In the genomic region with DNA sequence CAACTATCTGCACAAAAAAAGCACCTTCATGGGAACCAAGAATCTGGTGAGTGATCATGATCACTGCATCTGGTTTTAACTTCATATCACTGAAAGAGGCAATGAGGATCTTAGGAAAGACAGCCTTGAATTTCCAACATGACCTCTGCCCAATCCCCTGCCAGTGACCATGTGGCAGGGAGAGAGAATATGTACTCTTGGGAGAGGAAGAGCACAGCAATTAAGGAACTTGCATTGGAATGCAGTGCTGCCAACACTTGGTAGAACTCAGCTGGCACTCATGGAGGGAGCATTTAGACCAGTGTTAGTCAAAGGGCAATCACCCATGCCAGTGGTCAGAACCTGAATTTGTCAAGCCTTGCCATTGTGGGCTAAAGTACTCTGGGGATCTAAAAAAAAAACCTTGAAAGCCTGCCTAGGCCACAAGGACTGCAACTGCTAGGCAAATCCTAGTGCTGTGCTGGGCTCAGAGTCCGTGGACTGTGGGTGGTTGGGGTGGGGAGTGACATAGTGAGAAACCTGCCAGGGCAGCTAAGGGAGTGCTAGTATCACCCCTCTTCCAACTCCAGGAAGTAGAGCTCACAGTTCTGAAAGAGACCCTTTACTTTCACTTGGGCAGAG, we compare ENCODE assay signal across 15 cellular contexts.
"Had no signal": no experiment of that assay in that cellular context is flagged by ENCODE, and none has a peak within 500 bp of the region (broad histone marks: within the 10 kb centered on the region; RNA-seq: fewer than 3 reads in every experiment).

No MANE protein-coding gene starts in this region.

- H3K27ac ChIP-seq: heart right ventricle, skin epidermis, transverse colon had no signal

- H3K27me3 ChIP-seq: transverse colon had no signal

- H3K4me3 Mint-ChIP-seq: activated naive CD8-positive, alpha-beta T cell treated with anti-CD3 and anti-CD28 coated beads, Interleukin-2, amount 50 U/mL, for 24 hours; dendritic cell treated with granulocyte-macrophage colony-stimulating factor and Interleukin-4, amounts not matched to agents 40 ng/mL and 50 ng/mL, for 4 days; naive thymus-derived CD4-positive, alpha-beta T cell had no signal

- DNase-seq: activated CD4-positive, alpha-beta T cell treated with anti-CD3 and anti-CD28 coated beads, Interleukin-2, amount 50 U/mL, for 1 hour; activated naive CD4-positive, alpha-beta T cell treated with Interleukin-2 at 50 U/mL for 16 hours; activated naive CD8-positive, alpha-beta T cell treated with anti-CD3 and anti-CD28 coated beads, Interleukin-2, amount 50 U/mL, for 24 hours; activated T-cell treated with anti-CD3 and anti-CD28 coated beads for 4 hours; aorta; effector memory CD4-positive, alpha-beta T cell; heart right ventricle; naive thymus-derived CD4-positive, alpha-beta T cell; stimulated activated CD4-positive, alpha-beta T cell treated with anti-CD3 and anti-CD28 coated beads, Interleukin-4, amount 100 ng/mL, for 24 hours; stimulated activated naive CD8-positive, alpha-beta T cell treated with anti-CD3 and anti-CD28 coated beads, Interleukin-15, Interleukin-2, amounts not matched to agents 100 U/mL and 50 U/mL, for 24 hours; T-helper 9 cell; transverse colon had no signal

- H3K36me3 ChIP-seq: heart right ventricle, transverse colon had no signal

- H3K9me3 ChIP-seq: heart right ventricle, transverse colon had no signal

- H3K27me3 Mint-ChIP-seq: dendritic cell treated with granulocyte-macrophage colony-stimulating factor and Interleukin-4, amounts not matched to agents 40 ng/mL and 50 ng/mL, for 4 days had no signal

- H3K4me1 ChIP-seq: heart right ventricle, transverse colon had no signal

- H3K4me1 Mint-ChIP-seq: activated naive CD8-positive, alpha-beta T cell treated with anti-CD3 and anti-CD28 coated beads, Interleukin-2, amount 50 U/mL, for 24 hours; naive thymus-derived CD4-positive, alpha-beta T cell had no signal

- H3K4me3 ChIP-seq: heart right ventricle, skin epidermis, transverse colon had no signal

- ATAC-seq: activated CD4-positive, CD25-positive, alpha-beta regulatory T cell treated with anti-CD3 and anti-CD28 coated beads, Interleukin-2, amount 50 U/mL, for 24 hours; activated naive CD8-positive, alpha-beta T cell treated with anti-CD3 and anti-CD28 coated beads, Interleukin-2, amount 50 U/mL, for 24 hours; heart right ventricle; naive thymus-derived CD4-positive, alpha-beta T cell; stimulated activated naive CD8-positive, alpha-beta T cell treated with anti-CD3 and anti-CD28 coated beads, Interleukin-15, Interleukin-2, amounts not matched to agents 100 U/mL and 50 U/mL, for 24 hours had no signal

- H3K9me3 Mint-ChIP-seq: activated naive CD8-positive, alpha-beta T cell treated with anti-CD3 and anti-CD28 coated beads, Interleukin-2, amount 50 U/mL, for 24 hours; dendritic cell treated with granulocyte-macrophage colony-stimulating factor and Interleukin-4, amounts not matched to agents 40 ng/mL and 50 ng/mL, for 4 days; naive thymus-derived CD4-positive, alpha-beta T cell had no signal

- H3K36me3 Mint-ChIP-seq: naive thymus-derived CD4-positive, alpha-beta T cell had no signal

- H3K27ac Mint-ChIP-seq: activated naive CD8-positive, alpha-beta T cell treated with anti-CD3 and anti-CD28 coated beads, Interleukin-2, amount 50 U/mL, for 24 hours; dendritic cell treated with granulocyte-macrophage colony-stimulating factor and Interleukin-4, amounts not matched to agents 40 ng/mL and 50 ng/mL, for 4 days; naive thymus-derived CD4-positive, alpha-beta T cell had no signal
